Comparison of ENCODE assay signal across 15 cellular contexts in genomic region chr11:2310786-2311455, GRCh38. TPM values are rescaled to one million over a fixed set of nuclear protein-coding genes. Genes with fewer than 3 reads are reported as not detected.
DNase-seq lines count a peak whose midpoint lies in the region; ATAC-seq and TF ChIP-seq lines count a peak whose summit lies in the region.
"Had no signal": no experiment of that assay in that cellular context is flagged by ENCODE, and none has a peak within 500 bp of the region (broad histone marks: within the 10 kb centered on the region; RNA-seq: fewer than 3 reads in every experiment).

No MANE protein-coding gene starts in this region.

- POLR2A ChIA-PET in naive thymus-derived CD8-positive, alpha-beta T cell (lab: Charles Lee), result interaction anchor here (1.0 to 9.5 kb wide), 6 partner anchors 8 to 90 kb away, joined by 3 to 112 read pairs (median 11); partner anchors contain the start of genes C11orf21, TSPAN32 and TSSC4

- TF ChIP-seq CTCF in coronary artery (IDR thresholded peaks at IDR 0.05), result no peak
- no peak for TF ChIP-seq CTCF in sigmoid colon (IDR thresholded peaks at IDR 0.05)

- in situ Hi-C loops in ACHN (cut with HindIII; ENCODE audit: low pct_ligation_motif_present, low pct_unique_long_range_greater_than_20kb, low sequenced_read_pairs), result no loop called here

- no peak overlapping the region for H3K4me3 Mint-ChIP-seq in naive thymus-derived CD8-positive, alpha-beta T cell
- H3K4me3 Mint-ChIP-seq: H9 had no signal

- 81 to 87% methylated on average over 20 of the region's 20 CpGs for WGBS in sigmoid colon, 2 donors

- H3K27ac Mint-ChIP-seq in naive thymus-derived CD8-positive, alpha-beta T cell, result peak overlapping the region in 5 of 10 donors; percentile 14 to 84 (median 73)
- H3K27ac Mint-ChIP-seq: H9 had no signal

- no peak for ATAC-seq in naive thymus-derived CD8-positive, alpha-beta T cell

- H3K36me3 Mint-ChIP-seq in naive thymus-derived CD8-positive, alpha-beta T cell, result peaks cover 0 to 5% (median 2%) of the 10 kb centered on the region in 3 donors

- no peaks in the 10 kb centered on the region for H3K27me3 ChIP-seq in sigmoid colon
- H3K27me3 ChIP-seq: BLaER1 treated with 17β-estradiol and CSF1 and Interleukin-3, amounts not matched to agents 10 nM and 100 nM had no signal

- H3K27ac ChIP-seq in coronary artery (peak overlapping the region; percentile 74 to 86), sigmoid colon (peak overlapping the region in 3 of 4 donors; percentile 86 to 90 (median 90))
- H3K27ac ChIP-seq: 22Rv1 had no signal

- no peaks in the 10 kb centered on the region for H3K9me3 ChIP-seq in sigmoid colon
- H3K9me3 ChIP-seq: BLaER1 treated with 17β-estradiol and CSF1 and Interleukin-3, amounts not matched to agents 10 nM and 100 nM had no signal

- TF ChIP-seq POLR2A in sigmoid colon (IDR thresholded peaks at IDR 0.05), result no peak

- H3K27me3 Mint-ChIP-seq in naive thymus-derived CD8-positive, alpha-beta T cell, result no peaks in the 10 kb centered on the region

- intact Hi-C loops in sigmoid colon (cut with DNase I), result no loop called here

- no peaks in the 10 kb centered on the region for H3K36me3 ChIP-seq in sigmoid colon
- H3K36me3 ChIP-seq: BLaER1 treated with 17β-estradiol and CSF1 and Interleukin-3, amounts not matched to agents 10 nM and 100 nM had no signal

- DNase-seq in NCI-H2227 (lab: John Stamatoyannopoulos, UW; ENCODE audit: unreplicated experiment) (peak; percentile 41), NCI-H2227 treated with DMSO at 0.1 percent for 48 hours (lab: John Stamatoyannopoulos, UW) (no peak), DMS79 (lab: John Stamatoyannopoulos, UW) (peak; percentile 21), coronary artery (ENCODE audit: low spot score) (peak; percentile 68), sigmoid colon (peak; percentile 64), GOT3 (lab: John Stamatoyannopoulos, UW) (no peak), ACHN (no peak)
- DNase-seq in naive thymus-derived CD8-positive, alpha-beta T cell, result no peak
- DNase-seq: H9, MM.1S, NCI-H1105 treated with DMSO at 0.1 percent for 48 hours, NCI-H187 had no signal

- peaks cover 22 to 62% (median 37%) of the 10 kb centered on the region in 4 donors for H3K4me1 Mint-ChIP-seq in naive thymus-derived CD8-positive, alpha-beta T cell

- no peaks in the 10 kb centered on the region for H3K9me3 Mint-ChIP-seq in naive thymus-derived CD8-positive, alpha-beta T cell
- H3K9me3 Mint-ChIP-seq: H9 had no signal

- H3K4me1 ChIP-seq in sigmoid colon, result peaks cover 0 to 71% (median 63%) of the 10 kb centered on the region in 4 donors

- H3K4me3 ChIP-seq in coronary artery (no peak overlapping the region), sigmoid colon (no peak overlapping the region)
- H3K4me3 ChIP-seq: BLaER1 treated with 17β-estradiol and CSF1 and Interleukin-3, amounts not matched to agents 10 nM and 100 nM had no signal

- no peak for TF ChIP-seq EP300 in sigmoid colon (IDR thresholded peaks at IDR 0.05)

RNA-seq across cellular contexts. Expression of gene TSPAN32, which starts 9.1 kb away (rescaled TPM):
- total RNA-seq in sigmoid colon, result 1 to 10 TPM in 2 of 4 donors, under 1 TPM in 2; 0.81 to 5.3 (median 0.95) TPM
- polyA plus RNA-seq in sigmoid colon, result 1 to 10 TPM in 1 of 3 donors, not detected in 2; 4.6 TPM
- total RNA-seq in naive thymus-derived CD8-positive, alpha-beta T cell, result 100 to 1,000 TPM; 158 to 171 TPM
- 100 to 1,000 TPM in 1 of 3 donors, 10 to 100 TPM in 2; 58.5 to 124 (median 96.6) TPM for polyA plus RNA-seq in naive thymus-derived CD8-positive, alpha-beta T cell
- total RNA-seq: H9, NCI-H460 had no signal

RNA-seq across cellular contexts. Expression of gene C11orf21, which starts 9.2 kb away (rescaled TPM):
- under 1 TPM in 2 of 4 donors, not detected in 2; 0.68 to 0.71 TPM for total RNA-seq in sigmoid colon
- 1 to 10 TPM in 1 of 3 donors, not detected in 2; 6.2 TPM for polyA plus RNA-seq in sigmoid colon
- total RNA-seq in naive thymus-derived CD8-positive, alpha-beta T cell, result 100 to 1,000 TPM; 113 to 115 TPM
- 10 to 100 TPM; 13.6 to 20.2 (median 20.2) TPM for polyA plus RNA-seq in naive thymus-derived CD8-positive, alpha-beta T cell
- total RNA-seq: H9, NCI-H460 had no signal

RNA-seq across cellular contexts. Expression of gene ASCL2, which starts 40.5 kb away (rescaled TPM):
- under 1 TPM in 2 of 4 donors, not detected in 2; 0.28 to 0.33 TPM for total RNA-seq in sigmoid colon
- 1 to 10 TPM; 1.2 to 4.8 (median 1.4) TPM for polyA plus RNA-seq in sigmoid colon
- total RNA-seq in naive thymus-derived CD8-positive, alpha-beta T cell, result under 1 TPM in 1 of 2 experiments, not detected in 1; 0.19 TPM
- polyA plus RNA-seq in naive thymus-derived CD8-positive, alpha-beta T cell, result 1 to 10 TPM in 1 of 3 donors, under 1 TPM in 1, not detected in 1; 0.23 to 2.8 TPM
- total RNA-seq: NCI-H460 had no signal

Comparison
In these comparisons a context has a peak if more than half of its experiments do, and no peak if none do; other contexts are left out.
1. DNase-seq: peak in NCI-H2227 (single experiment), DMS79 (single experiment), coronary artery (single experiment) and sigmoid colon (single experiment); none in NCI-H2227 treated with DMSO at 0.1 percent for 48 hours (single experiment), GOT3 (single experiment), ACHN (single experiment) and naive thymus-derived CD8-positive, alpha-beta T cell (0 of 10).
2. RNA of gene TSPAN32, which starts 9.1 kb away (total RNA-seq): 158 to 171 TPM in naive thymus-derived CD8-positive, alpha-beta T cell; 0.81 to 5.3 TPM in sigmoid colon; every median in the first group is over 10 times any median in the second.
3. RNA of gene C11orf21, which starts 9.2 kb away (total RNA-seq): 113 to 115 TPM in naive thymus-derived CD8-positive, alpha-beta T cell; 0.68 to 0.71 TPM in sigmoid colon; every median in the first group is over 10 times any median in the second.